ENCODE assay signal across 1 cellular context in the genomic region with DNA sequence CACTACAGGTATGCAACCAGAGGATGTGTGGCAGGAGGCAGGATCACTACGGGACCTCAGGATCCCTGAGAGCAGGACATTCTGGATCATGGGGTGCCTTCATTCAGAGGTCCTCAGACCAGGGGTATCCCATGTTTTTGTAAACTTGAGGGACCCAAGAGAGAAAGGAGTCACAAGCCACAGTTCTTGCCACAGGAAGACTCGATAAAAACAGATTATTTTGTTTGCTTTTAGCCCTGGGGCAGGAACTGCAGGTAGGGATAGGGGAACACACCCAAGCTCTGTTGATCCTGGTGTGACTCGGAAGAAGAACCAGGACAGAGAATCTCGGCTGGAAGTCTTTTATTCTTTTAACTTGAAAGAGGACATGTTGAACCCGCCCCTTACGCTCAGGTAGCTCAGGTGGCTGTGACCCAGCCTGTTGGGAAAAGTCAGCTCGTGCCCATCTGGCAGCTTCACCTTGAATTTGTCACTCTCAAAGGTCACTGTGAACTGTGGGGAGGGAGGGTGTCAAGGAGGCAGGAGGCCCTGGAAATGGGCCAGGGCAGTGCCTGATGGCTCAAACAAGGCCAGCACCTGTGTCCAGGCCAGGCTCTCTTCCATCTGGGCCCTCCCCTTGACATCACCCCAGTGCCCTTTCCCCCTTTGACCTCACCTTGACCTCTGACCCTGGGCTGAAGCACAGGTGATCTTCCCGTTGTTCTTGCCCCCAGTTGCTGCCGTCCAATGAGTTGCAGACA.
TF ChIP-seq lines count a peak whose summit lies in the region.

No MANE protein-coding gene starts in this region.

TF ChIP-seq in HepG2, 621 proteins besides CTCF, POLR2A, EP300 and RAD21 (continued from another document and continues in another):
- TF ChIP-seq, protein P1, sequence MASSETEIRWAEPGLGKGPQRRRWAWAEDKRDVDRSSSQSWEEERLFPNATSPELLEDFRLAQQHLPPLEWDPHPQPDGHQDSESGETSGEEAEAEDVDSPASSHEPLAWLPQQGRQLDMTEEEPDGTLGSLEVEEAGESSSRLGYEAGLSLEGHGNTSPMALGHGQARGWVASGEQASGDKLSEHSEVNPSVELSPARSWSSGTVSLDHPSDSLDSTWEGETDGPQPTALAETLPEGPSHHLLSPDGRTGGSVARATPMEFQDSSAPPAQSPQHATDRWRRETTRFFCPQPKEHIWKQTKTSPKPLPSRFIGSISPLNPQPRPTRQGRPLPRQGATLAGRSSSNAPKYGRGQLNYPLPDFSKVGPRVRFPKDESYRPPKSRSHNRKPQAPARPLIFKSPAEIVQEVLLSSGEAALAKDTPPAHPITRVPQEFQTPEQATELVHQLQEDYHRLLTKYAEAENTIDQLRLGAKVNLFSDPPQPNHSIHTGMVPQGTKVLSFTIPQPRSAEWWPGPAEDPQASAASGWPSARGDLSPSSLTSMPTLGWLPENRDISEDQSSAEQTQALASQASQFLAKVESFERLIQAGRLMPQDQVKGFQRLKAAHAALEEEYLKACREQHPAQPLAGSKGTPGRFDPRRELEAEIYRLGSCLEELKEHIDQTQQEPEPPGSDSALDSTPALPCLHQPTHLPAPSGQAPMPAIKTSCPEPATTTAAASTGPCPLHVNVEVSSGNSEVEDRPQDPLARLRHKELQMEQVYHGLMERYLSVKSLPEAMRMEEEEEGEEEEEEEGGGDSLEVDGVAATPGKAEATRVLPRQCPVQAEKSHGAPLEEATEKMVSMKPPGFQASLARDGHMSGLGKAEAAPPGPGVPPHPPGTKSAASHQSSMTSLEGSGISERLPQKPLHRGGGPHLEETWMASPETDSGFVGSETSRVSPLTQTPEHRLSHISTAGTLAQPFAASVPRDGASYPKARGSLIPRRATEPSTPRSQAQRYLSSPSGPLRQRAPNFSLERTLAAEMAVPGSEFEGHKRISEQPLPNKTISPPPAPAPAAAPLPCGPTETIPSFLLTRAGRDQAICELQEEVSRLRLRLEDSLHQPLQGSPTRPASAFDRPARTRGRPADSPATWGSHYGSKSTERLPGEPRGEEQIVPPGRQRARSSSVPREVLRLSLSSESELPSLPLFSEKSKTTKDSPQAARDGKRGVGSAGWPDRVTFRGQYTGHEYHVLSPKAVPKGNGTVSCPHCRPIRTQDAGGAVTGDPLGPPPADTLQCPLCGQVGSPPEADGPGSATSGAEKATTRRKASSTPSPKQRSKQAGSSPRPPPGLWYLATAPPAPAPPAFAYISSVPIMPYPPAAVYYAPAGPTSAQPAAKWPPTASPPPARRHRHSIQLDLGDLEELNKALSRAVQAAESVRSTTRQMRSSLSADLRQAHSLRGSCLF (CRISPR knock-in tag; IDR thresholded peaks at IDR 0.05; ENCODE audit: borderline replicate concordance): no peak
- TF ChIP-seq ZNF205 (CRISPR knock-in tag; IDR thresholded peaks at IDR 0.05) (no peak), ARID5B (CRISPR knock-in tag; IDR thresholded peaks at IDR 0.05) (0 out of 2 replicates have a peak, but pooled peaks have one; percentile 44), ZNF800 (CRISPR knock-in tag; IDR thresholded peaks at IDR 0.05) (no peak), MEIS1 (CRISPR knock-in tag; IDR thresholded peaks at IDR 0.05; ENCODE audit: borderline replicate concordance) (0 out of 2 replicates have a peak, but pooled peaks have one; percentile 83), GATA4 (IDR thresholded peaks at IDR 0.05; ENCODE audit: borderline replicate concordance, low read depth) (no peak), CHCHD3 (CRISPR knock-in tag; IDR thresholded peaks at IDR 0.05) (no peak), AKAP8 (CRISPR knock-in tag; IDR thresholded peaks at IDR 0.05) (0 out of 2 replicates have a peak, but pooled peaks have one; percentile 42), TCF7L2 (IDR thresholded peaks at IDR 0.05; ENCODE audit: low read depth, low read length) (no peak), TSC22D2 (CRISPR knock-in tag; IDR thresholded peaks at IDR 0.05; ENCODE audit: borderline replicate concordance) (0 out of 2 replicates have a peak, but pooled peaks have one; percentile 28), NFE2L1 (CRISPR knock-in tag; IDR thresholded peaks at IDR 0.05; ENCODE audit: borderline replicate concordance) (no peak), HNF1A (IDR thresholded peaks at IDR 0.05; ENCODE audit: low read depth) (no peak), HNF1A (CRISPR knock-in tag; IDR thresholded peaks at IDR 0.05; ENCODE audit: borderline replicate concordance) (no peak), GATAD2A (CRISPR knock-in tag; IDR thresholded peaks at IDR 0.05) (0 out of 2 replicates have a peak, but pooled peaks have one; percentile 2), ZBTB10 (CRISPR knock-in tag; IDR thresholded peaks at IDR 0.05; ENCODE audit: borderline replicate concordance) (no peak), ZSCAN22 (CRISPR knock-in tag; IDR thresholded peaks at IDR 0.05) (no peak), ZBTB21 (CRISPR knock-in tag; IDR thresholded peaks at IDR 0.05) (no peak), MXD3 (CRISPR knock-in tag; IDR thresholded peaks at IDR 0.05) (peak; percentile 42; the same call in 1 of the 2 replicates), ZBTB3 (CRISPR knock-in tag; IDR thresholded peaks at IDR 0.05; ENCODE audit: borderline replicate concordance, low read depth) (no peak)
- TF ChIP-seq, protein P2, sequence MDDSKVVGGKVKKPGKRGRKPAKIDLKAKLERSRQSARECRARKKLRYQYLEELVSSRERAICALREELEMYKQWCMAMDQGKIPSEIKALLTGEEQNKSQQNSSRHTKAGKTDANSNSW (CRISPR knock-in tag; IDR thresholded peaks at IDR 0.05; ENCODE audit: borderline replicate concordance): no peak
- TF ChIP-seq, protein P3, sequence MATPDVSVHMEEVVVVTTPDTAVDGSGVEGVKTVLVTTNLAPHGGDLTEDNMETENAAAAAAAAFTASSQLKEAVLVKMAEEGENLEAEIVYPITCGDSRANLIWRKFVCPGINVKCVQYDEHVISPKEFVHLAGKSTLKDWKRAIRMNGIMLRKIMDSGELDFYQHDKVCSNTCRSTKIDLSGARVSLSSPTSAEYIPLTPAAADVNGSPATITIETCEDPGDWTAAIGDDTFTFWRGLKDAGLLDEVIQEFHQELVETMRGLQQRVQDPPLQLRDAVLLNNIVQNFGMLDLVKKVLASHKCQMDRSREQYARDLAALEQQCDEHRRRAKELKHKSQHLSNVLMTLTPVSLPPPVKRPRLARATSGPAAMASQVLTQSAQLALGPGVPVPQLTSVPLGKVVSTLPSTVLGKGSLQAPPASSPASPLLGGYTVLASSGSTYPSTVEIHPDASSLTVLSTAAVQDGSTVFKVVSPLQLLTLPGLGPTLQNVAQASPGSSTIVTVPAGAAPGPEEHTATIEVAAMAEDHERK (CRISPR knock-in tag; IDR thresholded peaks at IDR 0.05; ENCODE audit: low read depth): no peak
- TF ChIP-seq, protein P4, sequence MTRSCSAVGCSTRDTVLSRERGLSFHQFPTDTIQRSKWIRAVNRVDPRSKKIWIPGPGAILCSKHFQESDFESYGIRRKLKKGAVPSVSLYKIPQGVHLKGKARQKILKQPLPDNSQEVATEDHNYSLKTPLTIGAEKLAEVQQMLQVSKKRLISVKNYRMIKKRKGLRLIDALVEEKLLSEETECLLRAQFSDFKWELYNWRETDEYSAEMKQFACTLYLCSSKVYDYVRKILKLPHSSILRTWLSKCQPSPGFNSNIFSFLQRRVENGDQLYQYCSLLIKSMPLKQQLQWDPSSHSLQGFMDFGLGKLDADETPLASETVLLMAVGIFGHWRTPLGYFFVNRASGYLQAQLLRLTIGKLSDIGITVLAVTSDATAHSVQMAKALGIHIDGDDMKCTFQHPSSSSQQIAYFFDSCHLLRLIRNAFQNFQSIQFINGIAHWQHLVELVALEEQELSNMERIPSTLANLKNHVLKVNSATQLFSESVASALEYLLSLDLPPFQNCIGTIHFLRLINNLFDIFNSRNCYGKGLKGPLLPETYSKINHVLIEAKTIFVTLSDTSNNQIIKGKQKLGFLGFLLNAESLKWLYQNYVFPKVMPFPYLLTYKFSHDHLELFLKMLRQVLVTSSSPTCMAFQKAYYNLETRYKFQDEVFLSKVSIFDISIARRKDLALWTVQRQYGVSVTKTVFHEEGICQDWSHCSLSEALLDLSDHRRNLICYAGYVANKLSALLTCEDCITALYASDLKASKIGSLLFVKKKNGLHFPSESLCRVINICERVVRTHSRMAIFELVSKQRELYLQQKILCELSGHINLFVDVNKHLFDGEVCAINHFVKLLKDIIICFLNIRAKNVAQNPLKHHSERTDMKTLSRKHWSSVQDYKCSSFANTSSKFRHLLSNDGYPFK (CRISPR knock-in tag; IDR thresholded peaks at IDR 0.05; ENCODE audit: borderline replicate concordance): no peak; the same call in 1 of the 2 replicates
